In the genomic region with DNA sequence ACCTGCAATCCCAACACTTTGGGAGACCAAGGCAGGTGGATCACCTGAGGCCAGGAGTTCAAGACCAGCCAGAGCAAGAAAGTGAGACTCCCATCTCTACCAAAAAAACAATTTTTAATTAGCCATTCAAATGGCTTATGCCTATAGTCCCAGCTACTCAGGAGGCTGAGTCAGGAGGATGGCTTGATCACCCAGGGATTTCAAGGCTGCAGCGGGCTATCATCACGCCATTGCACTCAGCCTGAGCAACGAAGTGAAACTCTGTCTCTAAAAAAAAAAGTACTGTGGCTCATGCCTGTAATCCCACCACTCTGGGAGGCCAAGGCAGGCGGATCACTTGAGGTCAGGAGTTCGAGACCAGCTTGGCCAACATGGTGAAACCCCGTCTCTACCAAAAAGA, we compare ENCODE assay signal across 6 cellular contexts. TPM values are rescaled to one million over a fixed set of nuclear protein-coding genes. Genes with fewer than 3 reads are reported as not detected.
DNase-seq lines count a peak whose midpoint lies in the region; ATAC-seq, FAIRE-seq and TF ChIP-seq lines count a peak whose summit lies in the region.
"Not testable (repeated sequence)": the region's sequence is repeated elsewhere in the genome, so short reads cannot be mapped to it uniquely, and the experiment has no call there.

No MANE protein-coding gene starts in this region.

- not testable (repeated sequence) for DNase-seq in A549 (ENCODE audit: low read depth in 1 of 2, low spot score in 1 of 2); HFFc6; T-cell; activated T-helper 2 cell treated with anti-CD3 and anti-CD28 coated beads, Interferon-gamma antibody, Interleukin-2, Interleukin-4, amounts not matched to agents 10 μg/mL and 5 μg/mL and 100 μg/mL, durations not matched to agents 14 hours and 24 hours and 36 hours (ENCODE audit: low spot score); endodermal cell; neural crest cell (ENCODE audit: low read depth, low spot score)

- H3K4me3 ChIP-seq in A549; endodermal cell (ENCODE audit: low read length): not testable (repeated sequence)

- not testable (repeated sequence) for TF ChIP-seq EP300 in A549 (IDR thresholded peaks at IDR 0.05)

- H3K27me3 Mint-ChIP-seq in HFFc6 (ENCODE audit: insufficient read depth); T-cell; activated T-helper 2 cell treated with anti-CD3 and anti-CD28 coated beads, Interferon-gamma antibody, Interleukin-2, Interleukin-4, amounts not matched to agents 10 μg/mL and 5 μg/mL and 100 μg/mL, durations not matched to agents 14 hours and 24 hours and 36 hours (ENCODE audit: low read depth); endodermal cell (ENCODE audit: insufficient read depth); neural crest cell (ENCODE audit: low read depth): not testable (repeated sequence)

- peak overlapping the region; percentile 98 for H3K27ac Mint-ChIP-seq in HFFc6
- H3K27ac Mint-ChIP-seq in T-cell: peak overlapping the region in 1 of 2 donors; percentile 2
- H3K27ac Mint-ChIP-seq in activated T-helper 2 cell treated with anti-CD3 and anti-CD28 coated beads, Interferon-gamma antibody, Interleukin-2, Interleukin-4, amounts not matched to agents 10 μg/mL and 5 μg/mL and 100 μg/mL, durations not matched to agents 14 hours and 24 hours and 36 hours: peak overlapping the region; percentile 56
- H3K27ac Mint-ChIP-seq in endodermal cell; neural crest cell (ENCODE audit: unreplicated experiment): not testable (repeated sequence)

- intact Hi-C loops in activated T-helper 2 cell treated with anti-CD3 and anti-CD28 coated beads, Interferon-gamma antibody, Interleukin-2, Interleukin-4, amounts not matched to agents 10 μg/mL and 5 μg/mL and 100 μg/mL, durations not matched to agents 14 hours and 24 hours and 36 hours (cut with micrococcal nuclease): loop anchor here (2.0 to 10.0 kb wide), 6 partner anchors 19 to 491 kb away; partner anchors contain the start of genes CD48, PPOX and USF1

- POLR2A ChIA-PET in A549 (lab: Yijun Ruan, JAX): interaction anchor here (0.8 kb wide), 1 partner anchor 50 kb away, joined by 3 read pairs; the partner anchor contains the start of gene PPOX
- POLR2A ChIA-PET in T-cell (lab: Charles Lee): not testable (repeated sequence)

- H3K27me3 ChIP-seq in endodermal cell (ENCODE audit: control insufficient read depth, insufficient read depth, low read length, poor library complexity, severe bottlenecking): not testable (repeated sequence)

- not testable (repeated sequence) for FAIRE-seq in A549 (lab: Jason Lieb, UNC)

- TF ChIP-seq RAD21 in A549 (conservative IDR thresholded peaks at IDR 0.05 in 1 of 2, IDR thresholded peaks at IDR 0.05 in 1 of 2): not testable (repeated sequence)

- H3K4me2 ChIP-seq in A549: peak overlapping the region; percentile 70

- peak overlapping the region; percentile 50 for H3K4me3 Mint-ChIP-seq in HFFc6
- H3K4me3 Mint-ChIP-seq in T-cell: peak overlapping the region; percentile 89 to 96 (median 92)
- H3K4me3 Mint-ChIP-seq in activated T-helper 2 cell treated with anti-CD3 and anti-CD28 coated beads, Interferon-gamma antibody, Interleukin-2, Interleukin-4, amounts not matched to agents 10 μg/mL and 5 μg/mL and 100 μg/mL, durations not matched to agents 14 hours and 24 hours and 36 hours (ENCODE audit: low read depth): peak overlapping the region; percentile 93
- peak overlapping the region; percentile 96 for H3K4me3 Mint-ChIP-seq in endodermal cell
- H3K4me3 Mint-ChIP-seq in neural crest cell: peak overlapping the region; percentile 98

- CTCF ChIA-PET in A549 (lab: Yijun Ruan, JAX): interaction anchor here (0.6 to 6.1 kb wide), 3 partner anchors 10 to 43 kb away, joined by 3 to 40 read pairs (median 5); partner anchors contain the start of genes KLHDC9 and USP21
- CTCF ChIA-PET in T-cell (lab: Charles Lee): interaction anchor here in 1 of 2 donors (0.6 kb wide), 1 partner anchor 29 kb away, joined by 3 read pairs; no protein-coding TSS in a partner anchor

- peaks cover 59% of the 10 kb centered on the region for H3K4me1 ChIP-seq in A549
- H3K4me1 ChIP-seq in endodermal cell (ENCODE audit: control insufficient read depth, insufficient read depth, low read length): not testable (repeated sequence)

- not testable (repeated sequence) for H3K9ac ChIP-seq in endodermal cell (ENCODE audit: extremely low read depth, low read length, poor library complexity, severe bottlenecking)

- not testable (repeated sequence) for ATAC-seq in A549; T-cell (replicated peaks in 1 of 4)

- not testable (repeated sequence) for H3K9me3 ChIP-seq in A549; endodermal cell (ENCODE audit: control insufficient read depth, low read length)

- not testable (repeated sequence) for TF ChIP-seq CTCF in A549 (IDR thresholded peaks at IDR 0.05); HFFc6 (IDR thresholded peaks at IDR 0.05); endodermal cell (conservative IDR thresholded peaks at IDR 0.05); neural crest cell (conservative IDR thresholded peaks at IDR 0.05)

- peaks cover 13% of the 10 kb centered on the region; the same call in 1 of the 2 replicates for H3K36me3 Mint-ChIP-seq in HFFc6 (ENCODE audit: low read depth)
- H3K36me3 Mint-ChIP-seq in T-cell: peaks cover 12% of the 10 kb centered on the region
- peaks cover 60% of the 10 kb centered on the region for H3K36me3 Mint-ChIP-seq in activated T-helper 2 cell treated with anti-CD3 and anti-CD28 coated beads, Interferon-gamma antibody, Interleukin-2, Interleukin-4, amounts not matched to agents 10 μg/mL and 5 μg/mL and 100 μg/mL, durations not matched to agents 14 hours and 24 hours and 36 hours (ENCODE audit: low read depth)
- peaks cover 19% of the 10 kb centered on the region for H3K36me3 Mint-ChIP-seq in endodermal cell (ENCODE audit: low read depth)
- H3K36me3 Mint-ChIP-seq in neural crest cell (ENCODE audit: low read depth): not testable (repeated sequence)

- 86% methylated on average over 5 of the region's 6 CpGs for WGBS in A549 (ENCODE audit: missing lambda C conversion rate)
- WGBS in endodermal cell (ENCODE audit: insufficient coverage in 1 of 2, insufficient read length in 1 of 2), 2 experiments: 90 to 94% methylated on average over 5 to 6 of the region's 6 CpGs

- H3K9me3 Mint-ChIP-seq in HFFc6; T-cell; activated T-helper 2 cell treated with anti-CD3 and anti-CD28 coated beads, Interferon-gamma antibody, Interleukin-2, Interleukin-4, amounts not matched to agents 10 μg/mL and 5 μg/mL and 100 μg/mL, durations not matched to agents 14 hours and 24 hours and 36 hours; endodermal cell; neural crest cell: not testable (repeated sequence)

- H3K4me1 Mint-ChIP-seq in HFFc6 (ENCODE audit: low read depth): peaks cover 71% of the 10 kb centered on the region
- peaks cover 77 to 82% (median 80%) of the 10 kb centered on the region in 3 donors for H3K4me1 Mint-ChIP-seq in T-cell
- H3K4me1 Mint-ChIP-seq in activated T-helper 2 cell treated with anti-CD3 and anti-CD28 coated beads, Interferon-gamma antibody, Interleukin-2, Interleukin-4, amounts not matched to agents 10 μg/mL and 5 μg/mL and 100 μg/mL, durations not matched to agents 14 hours and 24 hours and 36 hours (ENCODE audit: low read depth): peaks cover 62% of the 10 kb centered on the region
- H3K4me1 Mint-ChIP-seq in endodermal cell: peaks cover 22% of the 10 kb centered on the region
- peaks cover 37% of the 10 kb centered on the region for H3K4me1 Mint-ChIP-seq in neural crest cell

- peaks cover 23% of the 10 kb centered on the region for H3K36me3 ChIP-seq in endodermal cell (ENCODE audit: control insufficient read depth, insufficient read depth, low read length)

- peak overlapping the region; percentile 58 to 97; a peak in 5 of 6 replicates for H3K27ac ChIP-seq in A549
- H3K27ac ChIP-seq in endodermal cell (ENCODE audit: low read depth, low read length): not testable (repeated sequence)

- TF ChIP-seq POLR2A in A549 (IDR thresholded peaks at IDR 0.05; ENCODE audit: low read length): not testable (repeated sequence)

RNA-seq across cellular contexts. Expression of gene PFDN2, which starts 1.9 kb away (rescaled TPM):
- polyA plus RNA-seq in A549 (2011; rRNA removed) (106 and 187 TPM in 2 replicates), A549 (2017; fragmentation: RNase III; extraction: RNeasy Plus Mini Kit Qiagen cat#74134 plus additional on column Dnase treatment) (179 to 203 TPM (median 187 TPM) in 3 replicates)
- 142 and 276 TPM in 2 replicates for polyA plus RNA-seq in A549 (2012; cell fraction: cytosol; rRNA removed)
- polyA plus RNA-seq in A549 (2012; cell fraction: nucleus; rRNA removed): 43.9 and 64.9 TPM in 2 replicates
- polyA minus RNA-seq in A549 (2011; rRNA and poly(A)+ RNA removed): 14.6 and 21.9 TPM in 2 replicates
- 100 to 1,000 TPM in 2 of 6 experiments, 10 to 100 TPM in 4; 77.4 to 114 (median 92.8) TPM for total RNA-seq in HFFc6 (2021; fragmentation: NEBNext Ultra II Directional; extraction: Animal tissue kit (Norgen Biotek cat#: 25700))
- total RNA-seq in T-cell (10 to 100 TPM; 32.4 to 48.3 (median 42.1) TPM), endodermal cell (10 to 100 TPM; 62.9 to 95.7 TPM), neural crest cell (90.0 and 99.5 TPM in 2 replicates)
- 138 and 139 TPM in 2 replicates for total RNA-seq in activated T-helper 2 cell treated with anti-CD3 and anti-CD28 coated beads, Interferon-gamma antibody, Interleukin-2, Interleukin-4, amounts not matched to agents 10 μg/mL and 5 μg/mL and 100 μg/mL, durations not matched to agents 14 hours and 24 hours and 36 hours
- 114 TPM for polyA plus RNA-seq in endodermal cell (2013, experiment 1 of 2)
- polyA plus RNA-seq in endodermal cell (2013, experiment 2 of 2): 112 TPM

RNA-seq across cellular contexts. Expression of gene NIT1, which starts 1.9 kb away (rescaled TPM):
- polyA plus RNA-seq in A549 (2011; rRNA removed): 29.9 and 38.6 TPM in 2 replicates
- polyA plus RNA-seq in A549 (2012; cell fraction: cytosol; rRNA removed): 34.9 and 45.5 TPM in 2 replicates
- polyA plus RNA-seq in A549 (2012; cell fraction: nucleus; rRNA removed): 63.1 and 65.0 TPM in 2 replicates
- polyA plus RNA-seq in A549 (2017; fragmentation: RNase III; extraction: RNeasy Plus Mini Kit Qiagen cat#74134 plus additional on column Dnase treatment): 44.5 to 49.4 TPM (median 45.8 TPM) in 3 replicates
- polyA minus RNA-seq in A549 (2011; rRNA and poly(A)+ RNA removed): 59.8 and 69.6 TPM in 2 replicates
- total RNA-seq in HFFc6 (2021; fragmentation: NEBNext Ultra II Directional; extraction: Animal tissue kit (Norgen Biotek cat#: 25700)): 10 to 100 TPM; 26.2 to 35.1 (median 32.5) TPM
- 10 to 100 TPM; 23.4 to 44.7 (median 41.7) TPM for total RNA-seq in T-cell
- total RNA-seq in activated T-helper 2 cell treated with anti-CD3 and anti-CD28 coated beads, Interferon-gamma antibody, Interleukin-2, Interleukin-4, amounts not matched to agents 10 μg/mL and 5 μg/mL and 100 μg/mL, durations not matched to agents 14 hours and 24 hours and 36 hours: 47.5 and 48.5 TPM in 2 replicates
- total RNA-seq in endodermal cell: 10 to 100 TPM; 51.0 to 65.1 TPM
- 61.7 TPM for polyA plus RNA-seq in endodermal cell (2013, experiment 1 of 2)
- 50.8 TPM for polyA plus RNA-seq in endodermal cell (2013, experiment 2 of 2)
- total RNA-seq in neural crest cell: 48.6 and 53.9 TPM in 2 replicates

RNA-seq across cellular contexts. Expression of gene DEDD, which starts 16.5 kb away (rescaled TPM):
- polyA plus RNA-seq in A549 (2011; rRNA removed): 35.9 and 38.4 TPM in 2 replicates
- polyA plus RNA-seq in A549 (2012; cell fraction: cytosol; rRNA removed): 41.2 and 47.2 TPM in 2 replicates
- polyA plus RNA-seq in A549 (2012; cell fraction: nucleus; rRNA removed): 40.8 and 45.2 TPM in 2 replicates
- polyA plus RNA-seq in A549 (2017; fragmentation: RNase III; extraction: RNeasy Plus Mini Kit Qiagen cat#74134 plus additional on column Dnase treatment): 20.5 to 25.9 TPM (median 25.3 TPM) in 3 replicates
- polyA minus RNA-seq in A549 (2011; rRNA and poly(A)+ RNA removed): 54.6 and 75.4 TPM in 2 replicates
- total RNA-seq in HFFc6 (2021; fragmentation: NEBNext Ultra II Directional; extraction: Animal tissue kit (Norgen Biotek cat#: 25700)): 10 to 100 TPM; 29.8 to 39.2 (median 36.0) TPM
- total RNA-seq in T-cell: 10 to 100 TPM; 34.3 to 43.6 (median 40.6) TPM
- total RNA-seq in activated T-helper 2 cell treated with anti-CD3 and anti-CD28 coated beads, Interferon-gamma antibody, Interleukin-2, Interleukin-4, amounts not matched to agents 10 μg/mL and 5 μg/mL and 100 μg/mL, durations not matched to agents 14 hours and 24 hours and 36 hours: 37.5 and 40.3 TPM in 2 replicates
- 10 to 100 TPM; 34.2 to 39.8 TPM for total RNA-seq in endodermal cell
- polyA plus RNA-seq in endodermal cell (2013, experiment 1 of 2): 35.4 TPM
- 30.3 TPM for polyA plus RNA-seq in endodermal cell (2013, experiment 2 of 2)
- total RNA-seq in neural crest cell: 35.1 and 36.2 TPM in 2 replicates

RNA-seq across cellular contexts. Expression of gene KLHDC9, which starts 17.8 kb away (rescaled TPM):
- polyA plus RNA-seq in A549 (2011; rRNA removed) (3.6 and 4.6 TPM in 2 replicates), A549 (2017; fragmentation: RNase III; extraction: RNeasy Plus Mini Kit Qiagen cat#74134 plus additional on column Dnase treatment) (0.93 to 2.0 TPM (median 1.2 TPM) in 3 replicates)
- 1.9 and 2.3 TPM in 2 replicates for polyA plus RNA-seq in A549 (2012; cell fraction: cytosol; rRNA removed)
- polyA plus RNA-seq in A549 (2012; cell fraction: nucleus; rRNA removed): 2.8 and 3.9 TPM in 2 replicates
- polyA minus RNA-seq in A549 (2011; rRNA and poly(A)+ RNA removed): 0.70 and 2.2 TPM in 2 replicates
- 1 to 10 TPM; 1.3 to 2.7 (median 2.1) TPM for total RNA-seq in HFFc6 (2021; fragmentation: NEBNext Ultra II Directional; extraction: Animal tissue kit (Norgen Biotek cat#: 25700))
- total RNA-seq in T-cell (1 to 10 TPM in 1 of 5 donors, under 1 TPM in 2, not detected in 2; 0.82 to 1.6 (median 0.86) TPM), endodermal cell (10 to 100 TPM; 14.6 to 25.4 TPM), neural crest cell (8.0 and 9.1 TPM in 2 replicates)
- not detected in 2 replicates for total RNA-seq in activated T-helper 2 cell treated with anti-CD3 and anti-CD28 coated beads, Interferon-gamma antibody, Interleukin-2, Interleukin-4, amounts not matched to agents 10 μg/mL and 5 μg/mL and 100 μg/mL, durations not matched to agents 14 hours and 24 hours and 36 hours
- 14.0 TPM for polyA plus RNA-seq in endodermal cell (2013, experiment 1 of 2)
- 10.8 TPM for polyA plus RNA-seq in endodermal cell (2013, experiment 2 of 2)

RNA-seq across cellular contexts. Expression of gene NECTIN4, which starts 26.6 kb away (rescaled TPM):
- polyA plus RNA-seq in A549 (2011; rRNA removed) (3.1 and 4.3 TPM in 2 replicates), A549 (2017; fragmentation: RNase III; extraction: RNeasy Plus Mini Kit Qiagen cat#74134 plus additional on column Dnase treatment) (1.3 to 1.8 TPM (median 1.5 TPM) in 3 replicates)
- 2.1 and 2.5 TPM in 2 replicates for polyA plus RNA-seq in A549 (2012; cell fraction: cytosol; rRNA removed)
- 2.1 and 3.4 TPM in 2 replicates for polyA plus RNA-seq in A549 (2012; cell fraction: nucleus; rRNA removed)
- 9.2 and 10.7 TPM in 2 replicates for polyA minus RNA-seq in A549 (2011; rRNA and poly(A)+ RNA removed)
- under 1 TPM in 2 of 6 experiments, not detected in 4; 0.09 to 0.14 TPM for total RNA-seq in HFFc6 (2021; fragmentation: NEBNext Ultra II Directional; extraction: Animal tissue kit (Norgen Biotek cat#: 25700))
- total RNA-seq in T-cell (under 1 TPM in 1 of 5 donors, not detected in 4; 0.06 TPM), endodermal cell (not detected), neural crest cell (not detected in 2 replicates)
- 0.05 TPM in 1 of 2 replicates, not detected in the other for total RNA-seq in activated T-helper 2 cell treated with anti-CD3 and anti-CD28 coated beads, Interferon-gamma antibody, Interleukin-2, Interleukin-4, amounts not matched to agents 10 μg/mL and 5 μg/mL and 100 μg/mL, durations not matched to agents 14 hours and 24 hours and 36 hours
- polyA plus RNA-seq in endodermal cell (2013, experiment 1 of 2): not detected
- polyA plus RNA-seq in endodermal cell (2013, experiment 2 of 2): not detected
